Comparison of ENCODE assay signal across 14 cellular contexts in genomic region chr14:92564361-92565039, GRCh38. TPM values are rescaled to one million over a fixed set of nuclear protein-coding genes. Genes with fewer than 3 reads are reported as not detected.
A peak's percentile ranks its signal among the peaks of the same experiment; 100 is the strongest.
DNase-seq lines count a peak whose midpoint lies in the region; ATAC-seq and TF ChIP-seq lines count a peak whose summit lies in the region.
"Had no signal": no experiment of that assay in that cellular context is flagged by ENCODE, and none has a peak within 500 bp of the region (broad histone marks: within the 10 kb centered on the region; RNA-seq: fewer than 3 reads in every experiment).

No MANE protein-coding gene starts in this region.

- H3K4me1 Mint-ChIP-seq in stimulated activated naive CD8-positive, alpha-beta T cell treated with anti-CD3 and anti-CD28 coated beads, Interleukin-15, Interleukin-2, amounts not matched to agents 100 ng/mL and 50 ng/mL, for 24 hours (ENCODE audit: low read depth) = peaks cover 72% of the 10 kb centered on the region
- peaks cover 84% of the 10 kb centered on the region for H3K4me1 Mint-ChIP-seq in stimulated activated naive CD8-positive, alpha-beta T cell treated with anti-CD3 and anti-CD28 coated beads, Interleukin-15, amount 100 ng/mL, for 72 hours
- peaks cover 71 to 85% of the 10 kb centered on the region in 2 donors for H3K4me1 Mint-ChIP-seq in natural killer cell treated with Interleukin-12 subunit alpha and Interleukin-12 subunit beta and Interleukin-15 and Interleukin-18, amount 100 ng/mL, for 72 hours (ENCODE audit: low read depth in 2 of 2)

- H3K9me3 Mint-ChIP-seq in stimulated activated naive CD8-positive, alpha-beta T cell treated with anti-CD3 and anti-CD28 coated beads, Interleukin-15, Interleukin-2, amounts not matched to agents 100 ng/mL and 50 ng/mL, for 24 hours = peaks cover 10% of the 10 kb centered on the region
- H3K9me3 Mint-ChIP-seq in stimulated activated naive CD8-positive, alpha-beta T cell treated with anti-CD3 and anti-CD28 coated beads, Interleukin-15, amount 100 ng/mL, for 72 hours = peaks cover 10 to 17% of the 10 kb centered on the region in 2 donors
- peaks cover 11% of the 10 kb centered on the region for H3K9me3 Mint-ChIP-seq in natural killer cell treated with Interleukin-12 subunit alpha and Interleukin-12 subunit beta and Interleukin-15 and Interleukin-18, amount 100 ng/mL, for 72 hours

- intact Hi-C loops in adrenal gland (cut with DNase I) = no loop called here

- H3K36me3 ChIP-seq in adrenal gland (replicated peaks in 1 of 2) = peaks cover 0 to 14% of the 10 kb centered on the region in 2 donors

- H3K9me3 ChIP-seq in adrenal gland (replicated peaks in 1 of 3) = peaks cover 0 to 6% (median 0%) of the 10 kb centered on the region in 3 donors

- no peak for DNase-seq in stimulated activated naive CD8-positive, alpha-beta T cell treated with anti-CD3 and anti-CD28 coated beads, Interleukin-15, amount 100 ng/mL, for 72 hours
- DNase-seq in adrenal gland (peak in 4 of 7 donors; percentile 45 to 59 (median 51)), NCI-H187 treated with DMSO at 0.1 percent for 48 hours (lab: John Stamatoyannopoulos, UW) (no peak), NCI-H345 treated with DMSO at 0.1 percent for 48 hours (lab: John Stamatoyannopoulos, UW; ENCODE audit: unreplicated experiment) (no peak)
- no peak for DNase-seq in natural killer cell treated with Interleukin-12 subunit alpha and Interleukin-12 subunit beta and Interleukin-15 and Interleukin-18, amount 100 ng/mL, for 72 hours (ENCODE audit: low spot score)
- DNase-seq: activated CD4-positive, CD25-positive, alpha-beta regulatory T cell treated with anti-CD3 and anti-CD28 coated beads, Interleukin-2, amount 50 U/mL, for 72 hours; erythroblast; hippocampal formation; NCI-H1048; NCI-H524 had no signal

- no peak overlapping the region for H3K4me3 ChIP-seq in adrenal gland

- H3K27me3 Mint-ChIP-seq in stimulated activated naive CD8-positive, alpha-beta T cell treated with anti-CD3 and anti-CD28 coated beads, Interleukin-15, Interleukin-2, amounts not matched to agents 100 ng/mL and 50 ng/mL, for 24 hours = no peaks in the 10 kb centered on the region
- no peaks in the 10 kb centered on the region for H3K27me3 Mint-ChIP-seq in stimulated activated naive CD8-positive, alpha-beta T cell treated with anti-CD3 and anti-CD28 coated beads, Interleukin-15, amount 100 ng/mL, for 72 hours
- no peaks in the 10 kb centered on the region for H3K27me3 Mint-ChIP-seq in natural killer cell treated with Interleukin-12 subunit alpha and Interleukin-12 subunit beta and Interleukin-15 and Interleukin-18, amount 100 ng/mL, for 72 hours
- H3K27me3 Mint-ChIP-seq: memory B cell had no signal

- TF ChIP-seq CTCF in adrenal gland (IDR thresholded peaks at IDR 0.05) = no peak

- TF ChIP-seq POLR2A in adrenal gland (IDR thresholded peaks at IDR 0.05) = no peak

- no peaks in the 10 kb centered on the region for H3K27me3 ChIP-seq in adrenal gland

- no peak for ATAC-seq in stimulated activated naive CD8-positive, alpha-beta T cell treated with anti-CD3 and anti-CD28 coated beads, Interleukin-15, amount 100 ng/mL, for 72 hours
- no peak for ATAC-seq in natural killer cell treated with Interleukin-12 subunit alpha and Interleukin-12 subunit beta and Interleukin-15 and Interleukin-18, amount 100 ng/mL, for 72 hours
- ATAC-seq in HG02885 (IDR thresholded peaks at IDR 0.05; ENCODE audit: poor library complexity, unreplicated experiment) = no peak
- no peak for ATAC-seq in HG02884 (IDR thresholded peaks at IDR 0.05; ENCODE audit: unreplicated experiment)

- no peak overlapping the region for H3K4me3 Mint-ChIP-seq in stimulated activated naive CD8-positive, alpha-beta T cell treated with anti-CD3 and anti-CD28 coated beads, Interleukin-15, Interleukin-2, amounts not matched to agents 100 ng/mL and 50 ng/mL, for 24 hours
- H3K4me3 Mint-ChIP-seq in stimulated activated naive CD8-positive, alpha-beta T cell treated with anti-CD3 and anti-CD28 coated beads, Interleukin-15, amount 100 ng/mL, for 72 hours = no peak overlapping the region
- peak overlapping the region; percentile 66 for H3K4me3 Mint-ChIP-seq in natural killer cell treated with Interleukin-12 subunit alpha and Interleukin-12 subunit beta and Interleukin-15 and Interleukin-18, amount 100 ng/mL, for 72 hours
- H3K4me3 Mint-ChIP-seq: memory B cell had no signal

- H3K27ac ChIP-seq in adrenal gland = peak overlapping the region in 2 of 5 donors; percentile 20 to 71

- peaks cover 4% of the 10 kb centered on the region in 2 donors for H3K4me1 ChIP-seq in adrenal gland (replicated peaks in 1 of 2)

- WGBS in adrenal gland, 4 donors = 69 to 90% (median 79%) methylated on average over 13 of the region's 13 CpGs

- peaks cover 73% of the 10 kb centered on the region for H3K36me3 Mint-ChIP-seq in stimulated activated naive CD8-positive, alpha-beta T cell treated with anti-CD3 and anti-CD28 coated beads, Interleukin-15, Interleukin-2, amounts not matched to agents 100 ng/mL and 50 ng/mL, for 24 hours (ENCODE audit: low read depth)
- peaks cover 38% of the 10 kb centered on the region for H3K36me3 Mint-ChIP-seq in natural killer cell treated with Interleukin-12 subunit alpha and Interleukin-12 subunit beta and Interleukin-15 and Interleukin-18, amount 100 ng/mL, for 72 hours

- H3K27ac Mint-ChIP-seq in stimulated activated naive CD8-positive, alpha-beta T cell treated with anti-CD3 and anti-CD28 coated beads, Interleukin-15, Interleukin-2, amounts not matched to agents 100 ng/mL and 50 ng/mL, for 24 hours = peak overlapping the region; percentile 21
- H3K27ac Mint-ChIP-seq in stimulated activated naive CD8-positive, alpha-beta T cell treated with anti-CD3 and anti-CD28 coated beads, Interleukin-15, amount 100 ng/mL, for 72 hours = peak overlapping the region in 1 of 2 donors; percentile 65
- peak overlapping the region; percentile 93 to 97 for H3K27ac Mint-ChIP-seq in natural killer cell treated with Interleukin-12 subunit alpha and Interleukin-12 subunit beta and Interleukin-15 and Interleukin-18, amount 100 ng/mL, for 72 hours
- H3K27ac Mint-ChIP-seq: memory B cell had no signal

RNA-seq across cellular contexts. Expression of gene RIN3, which starts 50.9 kb away (rescaled TPM):
- 10 to 100 TPM; 21.5 to 63.2 (median 30.3) TPM for total RNA-seq in adrenal gland
- 10 to 100 TPM in 2 of 3 donors, 1 to 10 TPM in 1; 8.1 to 55.7 (median 32.5) TPM for polyA plus RNA-seq in adrenal gland
- 100 to 1,000 TPM; 151 to 202 TPM for total RNA-seq in natural killer cell treated with Interleukin-12 subunit alpha and Interleukin-12 subunit beta and Interleukin-15 and Interleukin-18, amount 100 ng/mL, for 72 hours

Comparison
In these comparisons a context has a peak if more than half of its experiments do, and no peak if none do; other contexts are left out.
1. DNase-seq: peak in adrenal gland (4 of 7); none in stimulated activated naive CD8-positive, alpha-beta T cell treated with anti-CD3 and anti-CD28 coated beads, Interleukin-15, amount 100 ng/mL, for 72 hours (0 of 2), natural killer cell treated with Interleukin-12 subunit alpha and Interleukin-12 subunit beta and Interleukin-15 and Interleukin-18, amount 100 ng/mL, for 72 hours (single experiment), NCI-H187 treated with DMSO at 0.1 percent for 48 hours (single experiment) and NCI-H345 treated with DMSO at 0.1 percent for 48 hours (single experiment).